In the genomic region with DNA sequence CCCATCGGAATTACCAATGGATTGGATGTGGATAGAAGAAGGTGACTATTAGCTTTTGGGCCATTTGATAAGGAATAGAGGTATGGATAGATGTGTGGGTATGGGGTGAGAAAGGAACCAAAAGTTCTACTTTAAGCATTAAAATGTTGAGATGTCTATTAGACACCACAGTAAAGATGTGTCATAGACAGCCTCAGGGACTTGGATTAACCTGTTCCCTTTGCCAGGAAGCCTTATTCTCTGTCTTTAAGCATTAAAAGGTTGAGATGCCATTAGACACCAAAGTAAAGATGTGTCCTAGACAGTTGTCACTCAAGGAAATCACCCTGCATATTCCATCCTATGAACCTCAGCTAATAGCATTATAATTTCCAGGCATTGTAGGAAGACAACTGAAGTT, we compare ENCODE assay signal across 1 cellular context.
TF ChIP-seq lines count a peak whose summit lies in the region.

No MANE protein-coding gene starts in this region.

TF ChIP-seq in IMR-90, 13 proteins besides CTCF, POLR2A, EP300 and RAD21 (continued from another document):
- TF ChIP-seq USF2 (IDR thresholded peaks at IDR 0.05; ENCODE audit: low read depth, low read length) (no peak), MXI1 (IDR thresholded peaks at IDR 0.05; ENCODE audit: borderline replicate concordance, low read depth, low read length) (no peak), FOS (IDR thresholded peaks at IDR 0.05; ENCODE audit: low read depth, low read length) (no peak), BHLHE40 (IDR thresholded peaks at IDR 0.05; ENCODE audit: low read depth, low read length) (no peak), MAZ (IDR thresholded peaks at IDR 0.05; ENCODE audit: borderline replicate concordance, low read depth, low read length) (no peak), SMC3 (IDR thresholded peaks at IDR 0.05; ENCODE audit: low read depth, low read length) (no peak)
